In genomic region chr10:25016349-25017246, GRCh38 we compare ENCODE assay signal across 1 cellular context.
TF ChIP-seq lines count a peak whose summit lies in the region.

A gene with protein sequence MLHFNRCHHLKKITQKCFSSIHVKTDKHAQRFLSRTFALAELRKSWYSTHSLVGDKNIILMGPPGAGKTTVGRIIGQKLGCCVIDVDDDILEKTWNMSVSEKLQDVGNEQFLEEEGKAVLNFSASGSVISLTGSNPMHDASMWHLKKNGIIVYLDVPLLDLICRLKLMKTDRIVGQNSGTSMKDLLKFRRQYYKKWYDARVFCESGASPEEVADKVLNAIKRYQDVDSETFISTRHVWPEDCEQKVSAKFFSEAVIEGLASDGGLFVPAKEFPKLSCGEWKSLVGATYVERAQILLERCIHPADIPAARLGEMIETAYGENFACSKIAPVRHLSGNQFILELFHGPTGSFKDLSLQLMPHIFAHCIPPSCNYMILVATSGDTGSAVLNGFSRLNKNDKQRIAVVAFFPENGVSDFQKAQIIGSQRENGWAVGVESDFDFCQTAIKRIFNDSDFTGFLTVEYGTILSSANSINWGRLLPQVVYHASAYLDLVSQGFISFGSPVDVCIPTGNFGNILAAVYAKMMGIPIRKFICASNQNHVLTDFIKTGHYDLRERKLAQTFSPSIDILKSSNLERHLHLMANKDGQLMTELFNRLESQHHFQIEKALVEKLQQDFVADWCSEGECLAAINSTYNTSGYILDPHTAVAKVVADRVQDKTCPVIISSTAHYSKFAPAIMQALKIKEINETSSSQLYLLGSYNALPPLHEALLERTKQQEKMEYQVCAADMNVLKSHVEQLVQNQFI (plus strand): TSS chr10:25016612. CDS start chr10:25023224, 6,612 bp downstream.

TF ChIP-seq in HepG2, 621 proteins besides CTCF, POLR2A, EP300 and RAD21 (continued from another document and continues in another):
- TF ChIP-seq ZNF687 (CRISPR knock-in tag; IDR thresholded peaks at IDR 0.05): peak; percentile 99
- peak; percentile 65; the same call in 1 of the 2 replicates for TF ChIP-seq ZNF512 (CRISPR knock-in tag; IDR thresholded peaks at IDR 0.05)
- TF ChIP-seq, protein P1, sequence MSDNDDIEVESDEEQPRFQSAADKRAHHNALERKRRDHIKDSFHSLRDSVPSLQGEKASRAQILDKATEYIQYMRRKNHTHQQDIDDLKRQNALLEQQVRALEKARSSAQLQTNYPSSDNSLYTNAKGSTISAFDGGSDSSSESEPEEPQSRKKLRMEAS (IDR thresholded peaks at IDR 0.05): peak; percentile 98
- TF ChIP-seq, protein P2, sequence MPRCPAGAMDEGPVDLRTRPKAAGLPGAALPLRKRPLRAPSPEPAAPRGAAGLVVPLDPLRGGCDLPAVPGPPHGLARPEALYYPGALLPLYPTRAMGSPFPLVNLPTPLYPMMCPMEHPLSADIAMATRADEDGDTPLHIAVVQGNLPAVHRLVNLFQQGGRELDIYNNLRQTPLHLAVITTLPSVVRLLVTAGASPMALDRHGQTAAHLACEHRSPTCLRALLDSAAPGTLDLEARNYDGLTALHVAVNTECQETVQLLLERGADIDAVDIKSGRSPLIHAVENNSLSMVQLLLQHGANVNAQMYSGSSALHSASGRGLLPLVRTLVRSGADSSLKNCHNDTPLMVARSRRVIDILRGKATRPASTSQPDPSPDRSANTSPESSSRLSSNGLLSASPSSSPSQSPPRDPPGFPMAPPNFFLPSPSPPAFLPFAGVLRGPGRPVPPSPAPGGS (CRISPR knock-in tag; IDR thresholded peaks at IDR 0.05): peak; percentile 96; the same call in 1 of the 2 replicates
- TF ChIP-seq CBX5 (CRISPR knock-in tag; IDR thresholded peaks at IDR 0.05; ENCODE audit: borderline replicate concordance): peak; percentile 41; the same call in 1 of the 2 replicates
- peak; percentile 93 for TF ChIP-seq RFXAP (CRISPR knock-in tag; IDR thresholded peaks at IDR 0.05; ENCODE audit: borderline replicate concordance)
- 0 out of 2 replicates have a peak, but pooled peaks have one; percentile 31 for TF ChIP-seq MEF2D (CRISPR knock-in tag; IDR thresholded peaks at IDR 0.05)
- peak; percentile 93; the same call in 1 of the 2 replicates for TF ChIP-seq TOPORS (CRISPR knock-in tag; IDR thresholded peaks at IDR 0.05)
- TF ChIP-seq ATF7-NPFF (CRISPR knock-in tag; IDR thresholded peaks at IDR 0.05; ENCODE audit: low read depth): peak; percentile 86
- peak; percentile 33; the same call in 1 of the 2 replicates for TF ChIP-seq BCL6 (CRISPR knock-in tag; IDR thresholded peaks at IDR 0.05)
- TF ChIP-seq, protein P3, sequence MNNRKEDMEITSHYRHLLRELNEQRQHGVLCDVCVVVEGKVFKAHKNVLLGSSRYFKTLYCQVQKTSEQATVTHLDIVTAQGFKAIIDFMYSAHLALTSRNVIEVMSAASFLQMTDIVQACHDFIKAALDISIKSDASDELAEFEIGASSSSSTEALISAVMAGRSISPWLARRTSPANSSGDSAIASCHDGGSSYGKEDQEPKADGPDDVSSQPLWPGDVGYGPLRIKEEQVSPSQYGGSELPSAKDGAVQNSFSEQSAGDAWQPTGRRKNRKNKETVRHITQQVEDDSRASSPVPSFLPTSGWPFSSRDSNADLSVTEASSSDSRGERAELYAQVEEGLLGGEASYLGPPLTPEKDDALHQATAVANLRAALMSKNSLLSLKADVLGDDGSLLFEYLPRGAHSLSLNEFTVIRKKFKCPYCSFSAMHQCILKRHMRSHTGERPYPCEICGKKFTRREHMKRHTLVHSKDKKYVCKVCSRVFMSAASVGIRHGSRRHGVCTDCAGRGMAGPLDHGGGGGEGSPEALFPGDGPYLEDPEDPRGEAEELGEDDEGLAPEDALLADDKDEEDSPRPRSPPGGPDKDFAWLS (CRISPR knock-in tag; IDR thresholded peaks at IDR 0.05; ENCODE audit: borderline replicate concordance): no peak
- TF ChIP-seq ZBTB44 (CRISPR knock-in tag; IDR thresholded peaks at IDR 0.05): peak; percentile 61; the same call in 1 of the 2 replicates
- TF ChIP-seq FOXP1 (IDR thresholded peaks at IDR 0.05): no peak
- TF ChIP-seq FOXP1 (CRISPR knock-in tag; IDR thresholded peaks at IDR 0.05): no peak
- peak; percentile 64 for TF ChIP-seq ATF2 (CRISPR knock-in tag; IDR thresholded peaks at IDR 0.05)
- TF ChIP-seq HNRNPH1 (optimal IDR thresholded peaks at IDR 0.05; ENCODE audit: low read depth, low read length): peak; percentile 91
- TF ChIP-seq GMEB1 (CRISPR knock-in tag; IDR thresholded peaks at IDR 0.05; ENCODE audit: borderline replicate concordance): peak; percentile 97
- TF ChIP-seq FOXK2 (IDR thresholded peaks at IDR 0.05): no peak
- no peak for TF ChIP-seq SMAD3 (CRISPR knock-in tag; IDR thresholded peaks at IDR 0.05)
- TF ChIP-seq MEIS2 (CRISPR knock-in tag; IDR thresholded peaks at IDR 0.05): peak; percentile 89
- peak; percentile 46; the same call in 1 of the 2 replicates for TF ChIP-seq EHMT2 (IDR thresholded peaks at IDR 0.05; ENCODE audit: borderline replicate concordance, low read depth, low read length)
- TF ChIP-seq TCF12 (IDR thresholded peaks at IDR 0.05): no peak
- TF ChIP-seq TCF12 (CRISPR knock-in tag; IDR thresholded peaks at IDR 0.05): peak; percentile 81; the same call in 1 of the 2 replicates
- TF ChIP-seq CHD2 (IDR thresholded peaks at IDR 0.05; ENCODE audit: low read depth, low read length): peak; percentile 30; the same call in 1 of the 2 replicates
- TF ChIP-seq, protein P4, sequence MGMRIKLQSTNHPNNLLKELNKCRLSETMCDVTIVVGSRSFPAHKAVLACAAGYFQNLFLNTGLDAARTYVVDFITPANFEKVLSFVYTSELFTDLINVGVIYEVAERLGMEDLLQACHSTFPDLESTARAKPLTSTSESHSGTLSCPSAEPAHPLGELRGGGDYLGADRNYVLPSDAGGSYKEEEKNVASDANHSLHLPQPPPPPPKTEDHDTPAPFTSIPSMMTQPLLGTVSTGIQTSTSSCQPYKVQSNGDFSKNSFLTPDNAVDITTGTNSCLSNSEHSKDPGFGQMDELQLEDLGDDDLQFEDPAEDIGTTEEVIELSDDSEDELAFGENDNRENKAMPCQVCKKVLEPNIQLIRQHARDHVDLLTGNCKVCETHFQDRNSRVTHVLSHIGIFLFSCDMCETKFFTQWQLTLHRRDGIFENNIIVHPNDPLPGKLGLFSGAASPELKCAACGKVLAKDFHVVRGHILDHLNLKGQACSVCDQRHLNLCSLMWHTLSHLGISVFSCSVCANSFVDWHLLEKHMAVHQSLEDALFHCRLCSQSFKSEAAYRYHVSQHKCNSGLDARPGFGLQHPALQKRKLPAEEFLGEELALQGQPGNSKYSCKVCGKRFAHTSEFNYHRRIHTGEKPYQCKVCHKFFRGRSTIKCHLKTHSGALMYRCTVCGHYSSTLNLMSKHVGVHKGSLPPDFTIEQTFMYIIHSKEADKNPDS (CRISPR knock-in tag; IDR thresholded peaks at IDR 0.05): no peak; the same call in 1 of the 2 replicates
- TF ChIP-seq ZNF605 (CRISPR knock-in tag; IDR thresholded peaks at IDR 0.05): no peak; the same call in 1 of the 2 replicates
- peak; percentile 87; the same call in 1 of the 2 replicates for TF ChIP-seq ZNF235 (CRISPR knock-in tag; IDR thresholded peaks at IDR 0.05; ENCODE audit: borderline replicate concordance)
- no peak for TF ChIP-seq ZNF644 (CRISPR knock-in tag; IDR thresholded peaks at IDR 0.05; ENCODE audit: low read depth)
